Comparison of ENCODE assay signal across 13 cellular contexts in the genomic region with DNA sequence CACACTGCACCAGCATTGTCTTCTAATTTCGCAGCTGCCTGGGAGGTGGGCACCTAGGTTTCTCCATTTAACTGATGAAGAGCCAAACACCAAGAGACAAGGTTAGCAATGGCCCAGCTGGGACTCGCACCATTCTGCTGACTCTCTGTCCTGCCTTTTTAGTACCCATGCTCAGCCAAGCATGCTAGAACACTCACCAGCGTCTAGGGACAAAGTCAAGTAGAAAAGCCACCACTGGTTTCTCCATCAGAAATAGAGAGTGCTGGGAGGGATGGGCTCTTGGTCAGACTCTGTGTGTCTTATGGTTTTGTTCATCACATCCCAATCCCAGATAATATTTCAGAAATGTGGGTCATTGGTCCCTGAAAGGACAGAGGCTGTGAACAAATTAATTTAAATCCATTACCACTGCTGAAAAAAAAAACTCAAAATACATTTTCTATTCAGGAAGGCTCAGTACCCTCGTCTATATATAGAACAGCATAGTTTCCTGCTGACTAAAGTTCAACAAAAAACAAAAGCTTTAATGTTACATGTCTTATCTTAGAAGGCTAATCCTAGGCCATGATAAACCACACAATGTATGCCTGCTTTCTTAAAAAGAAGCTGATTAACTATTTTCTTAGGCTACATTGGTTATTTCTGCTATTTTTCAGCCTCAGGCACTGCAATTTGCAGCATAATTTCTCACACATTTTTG.
DNase-seq lines count a peak whose midpoint lies in the region; ATAC-seq, FAIRE-seq and TF ChIP-seq lines count a peak whose summit lies in the region.
"Had no signal": no experiment of that assay in that cellular context is flagged by ENCODE, and none has a peak within 500 bp of the region (broad histone marks: within the 10 kb centered on the region; RNA-seq: fewer than 3 reads in every experiment).

No MANE protein-coding gene starts in this region.

- CTCF ChIA-PET in AG04449 (lab: Yijun Ruan, JAX), result no interaction called here

- POLR2A ChIA-PET in AG04449 (lab: Yijun Ruan, JAX), result no interaction called here

- no peak for ATAC-seq in GM21717 (IDR thresholded peaks at IDR 0.05; ENCODE audit: unreplicated experiment)

- H3K4me3 ChIP-seq in AG04449 (ENCODE audit: low read depth, low read length), result no peak overlapping the region
- no peak overlapping the region for H3K4me3 ChIP-seq in WERI-Rb-1 (ENCODE audit: low read depth, low read length)
- H3K4me3 ChIP-seq: ovary had no signal

- H3K27me3 ChIP-seq in WERI-Rb-1 (ENCODE audit: insufficient read depth, low read depth, severe bottlenecking), result no peaks in the 10 kb centered on the region
- H3K27me3 ChIP-seq: ovary had no signal

- no peaks in the 10 kb centered on the region for H3K36me3 ChIP-seq in WERI-Rb-1
- H3K36me3 ChIP-seq: ovary had no signal

- FAIRE-seq in GM19239 (lab: Jason Lieb, UNC), result peak; percentile 82

- in situ Hi-C loops in SK-MEL-5 (cut with HindIII; ENCODE audit: low pct_unique_long_range_greater_than_20kb, low sequenced_read_pairs), result no loop called here

- DNase-seq in AG04449 (ENCODE audit: low read depth, low spot score) (peak; percentile 4), GM19239 (ENCODE audit: insufficient read length, low spot score) (no peak), SK-MEL-5 (ENCODE audit: low read depth, low spot score) (peak; percentile 78), iris pigment epithelial cell (ENCODE audit: low read depth) (peak; percentile 67), NCI-H748 treated with DMSO at 0.1 percent for 48 hours (lab: John Stamatoyannopoulos, UW) (no peak), WERI-Rb-1 (no peak), NCI-H2107 (lab: John Stamatoyannopoulos, UW) (no peak)
- DNase-seq: activated CD4-positive, alpha-beta T cell treated with anti-CD3 and anti-CD28 coated beads for 4 hours; DND-41; NCI-H2029 treated with DMSO at 0.1 percent for 48 hours; ovary; stimulated activated CD4-positive, alpha-beta T cell treated with anti-CD3 and anti-CD28 coated beads, Interleukin-2, amount 100 ng/mL, for 24 hours had no signal

- H3K9me3 ChIP-seq in WERI-Rb-1 (ENCODE audit: severe bottlenecking), result no peaks in the 10 kb centered on the region
- H3K9me3 ChIP-seq: ovary had no signal

- TF ChIP-seq CTCF in AG04449 (IDR thresholded peaks at IDR 0.05; ENCODE audit: insufficient read depth, low read length, missing control alignments) (no peak), WERI-Rb-1 (IDR thresholded peaks at IDR 0.05; ENCODE audit: low read depth, low read length) (no peak)

- no peak overlapping the region for H3K27ac ChIP-seq in WERI-Rb-1
- H3K27ac ChIP-seq: ovary had no signal

Comparison
In these comparisons a context has a peak if more than half of its experiments do, and no peak if none do; other contexts are left out.
1. DNase-seq: peak in AG04449 (single experiment), SK-MEL-5 (single experiment) and iris pigment epithelial cell (single experiment); none in GM19239 (single experiment), NCI-H748 treated with DMSO at 0.1 percent for 48 hours (single experiment), WERI-Rb-1 (single experiment) and NCI-H2107 (single experiment).